Comparison of ENCODE assay signal across 19 cellular contexts in genomic region chr13:79621449-79621848, GRCh38.
"Had no signal": no experiment of that assay in that cellular context is flagged by ENCODE, and none has a peak within 500 bp of the region (broad histone marks: within the 10 kb centered on the region; RNA-seq: fewer than 3 reads in every experiment).

No MANE protein-coding gene starts in this region.

- H3K9ac ChIP-seq: neural progenitor cell had no signal

- DNase-seq: activated CD4-positive, alpha-beta T cell treated with anti-CD3 and anti-CD28 coated beads, Interleukin-2, amount 10 ng/mL, durations not matched to agents 24 days and 14 days; activated CD4-positive, CD25-positive, alpha-beta regulatory T cell; activated CD8-positive, alpha-beta memory T cell treated with anti-CD3 and anti-CD28 coated beads, Interleukin-2, amount 50 U/mL, for 4 hours; activated effector memory CD4-positive, alpha-beta T cell treated with Interleukin-2 at 50 U/mL for 16 hours; activated naive CD4-positive, alpha-beta T cell treated with anti-CD3 and anti-CD28 coated beads, Interleukin-2, amount 50 U/mL, for 16 hours; activated T-cell treated with anti-CD3 and anti-CD28 coated beads, Interleukin-2, amount 50 U/mL, for 4 hours; aorta; brain microvascular endothelial cell; heart left ventricle; left ventricle myocardium inferior; naive thymus-derived CD4-positive, alpha-beta T cell; stimulated activated CD4-positive, alpha-beta T cell treated with anti-CD3 and anti-CD28 coated beads, Interleukin-15, amount 100 ng/mL, for 24 hours; stimulated activated CD4-positive, alpha-beta T cell treated with anti-CD3 and anti-CD28 coated beads, Interleukin-2, amount 100 ng/mL, for 48 hours; stimulated activated naive CD8-positive, alpha-beta T cell treated with anti-CD3 and anti-CD28 coated beads, Interleukin-15, amount 100 ng/mL, for 72 hours; T1000 had no signal

- H2AFZ ChIP-seq: neural progenitor cell had no signal

- H3K4me3 ChIP-seq: coronary artery, gastroesophageal sphincter, heart left ventricle, left ventricle myocardium inferior, neural progenitor cell, right atrium auricular region had no signal

- H3K27me3 ChIP-seq: brain microvascular endothelial cell, gastroesophageal sphincter, heart left ventricle, neural progenitor cell, right atrium auricular region had no signal

- ATAC-seq: activated T-cell treated with anti-CD3 and anti-CD28 coated beads, Interleukin-2, amount 50 U/mL, for 4 hours; gastroesophageal sphincter; heart left ventricle; naive thymus-derived CD4-positive, alpha-beta T cell; stimulated activated naive CD8-positive, alpha-beta T cell treated with anti-CD3 and anti-CD28 coated beads, Interleukin-15, amount 100 ng/mL, for 72 hours had no signal

- H3K4me2 ChIP-seq: neural progenitor cell had no signal

- H3K4me1 ChIP-seq: gastroesophageal sphincter, heart left ventricle, left ventricle myocardium inferior, neural progenitor cell, right atrium auricular region had no signal

- H3K36me3 ChIP-seq: brain microvascular endothelial cell, gastroesophageal sphincter, heart left ventricle, left ventricle myocardium inferior, neural progenitor cell, right atrium auricular region had no signal

- H3K27ac ChIP-seq: brain microvascular endothelial cell, coronary artery, gastroesophageal sphincter, heart left ventricle, left ventricle myocardium inferior, neural progenitor cell, right atrium auricular region had no signal

- H3K9me3 ChIP-seq: right atrium auricular region had no signal
